ENCODE assay signal across 8 cellular contexts in the genomic region with DNA sequence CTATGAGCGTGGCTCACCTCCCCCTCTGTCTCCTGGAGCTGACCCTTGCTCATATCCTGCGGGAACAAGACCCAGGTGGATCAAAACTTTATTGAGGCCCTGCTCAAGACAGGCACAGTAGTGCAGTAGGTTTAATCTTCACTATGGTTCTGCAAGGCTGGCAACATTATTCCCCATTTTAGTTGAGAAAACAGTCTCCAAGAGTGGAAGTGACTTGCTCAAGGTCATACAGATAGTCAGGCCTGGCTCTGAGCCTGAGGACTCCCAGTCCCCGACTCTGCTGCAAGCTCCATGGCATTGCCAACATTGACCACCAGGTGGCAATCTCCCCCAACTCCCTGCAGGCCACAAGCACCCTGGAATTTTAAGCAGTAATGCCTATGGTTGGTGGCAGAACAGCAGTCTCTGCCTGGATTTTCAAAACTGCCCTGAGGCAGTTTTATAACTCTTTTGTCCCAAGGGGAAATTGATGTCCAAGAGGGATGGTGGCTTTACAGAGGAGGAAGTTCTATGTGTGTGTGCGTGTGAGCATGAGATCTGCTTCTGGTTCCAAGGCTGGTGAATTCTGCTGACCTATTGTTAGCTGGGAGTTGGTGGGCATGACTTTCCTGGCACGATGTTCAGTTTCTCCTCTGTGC. TPM values are rescaled to one million over a fixed set of nuclear protein-coding genes. Genes with fewer than 3 reads are reported as not detected.
A peak's percentile ranks its signal among the peaks of the same experiment; 100 is the strongest.
DNase-seq lines count a peak whose midpoint lies in the region; ATAC-seq, FAIRE-seq and TF ChIP-seq lines count a peak whose summit lies in the region.

No MANE protein-coding gene starts in this region.

- no peaks in the 10 kb centered on the region for H3K9me3 Mint-ChIP-seq in activated T-cell treated with anti-CD3 and anti-CD28 coated beads, Interleukin-2, amount 50 U/mL, for 72 hours
- H3K9me3 Mint-ChIP-seq in neural progenitor cell: peaks cover 6% of the 10 kb centered on the region
- H3K9me3 Mint-ChIP-seq in stimulated activated naive CD8-positive, alpha-beta T cell treated with anti-CD3 and anti-CD28 coated beads, Interleukin-15, amount 100 ng/mL, for 72 hours: no peaks in the 10 kb centered on the region

- no peaks in the 10 kb centered on the region for H3K79me2 ChIP-seq in KMS-11 (ENCODE audit: insufficient read depth, low read depth)
- no peaks in the 10 kb centered on the region for H3K79me2 ChIP-seq in neural progenitor cell (ENCODE audit: low read depth)

- H3K36me3 ChIP-seq in KMS-11 (ENCODE audit: insufficient read depth) (no peaks in the 10 kb centered on the region), neural progenitor cell (no peaks in the 10 kb centered on the region)

- no peaks in the 10 kb centered on the region for H3K36me3 Mint-ChIP-seq in activated T-cell treated with anti-CD3 and anti-CD28 coated beads, Interleukin-2, amount 50 U/mL, for 72 hours (ENCODE audit: insufficient read depth in 2 of 2)
- H3K36me3 Mint-ChIP-seq in neural progenitor cell: peaks cover 7% of the 10 kb centered on the region

- no peaks in the 10 kb centered on the region for H3K9me3 ChIP-seq in neural progenitor cell (ENCODE audit: low read depth)

- H3K27ac Mint-ChIP-seq in activated T-cell treated with anti-CD3 and anti-CD28 coated beads, Interleukin-2, amount 50 U/mL, for 72 hours: no peak overlapping the region
- H3K27ac Mint-ChIP-seq in neural progenitor cell: no peak overlapping the region
- H3K27ac Mint-ChIP-seq in stimulated activated naive CD8-positive, alpha-beta T cell treated with anti-CD3 and anti-CD28 coated beads, Interleukin-15, amount 100 ng/mL, for 72 hours: no peak overlapping the region

- H3K4me2 ChIP-seq in KMS-11 (no peak overlapping the region), neural progenitor cell (no peak overlapping the region)

- DNase-seq in C1 segment of cervical spinal cord (lab: John Stamatoyannopoulos, UW) (peak in 12 of 14 donors; percentile 24 to 75 (median 46)), RCC 7860 (ENCODE audit: low spot score) (peak; percentile 52), fibroblast of pulmonary artery (ENCODE audit: low read depth) (peak; percentile 92), neural progenitor cell (ENCODE audit: low spot score) (peak; percentile 82)
- DNase-seq in activated T-cell treated with anti-CD3 and anti-CD28 coated beads, Interleukin-2, amount 50 U/mL, for 72 hours: peak; percentile 72 to 76
- peak; percentile 58 to 68 for DNase-seq in stimulated activated naive CD8-positive, alpha-beta T cell treated with anti-CD3 and anti-CD28 coated beads, Interleukin-15, amount 100 ng/mL, for 72 hours

- no peaks in the 10 kb centered on the region for H3K4me1 ChIP-seq in KMS-11 (ENCODE audit: low read depth, poor library complexity, severe bottlenecking)
- H3K4me1 ChIP-seq in neural progenitor cell: no peaks in the 10 kb centered on the region

- no peaks in the 10 kb centered on the region for H4K20me1 ChIP-seq in KMS-11 (ENCODE audit: insufficient read depth)
- no peaks in the 10 kb centered on the region for H4K20me1 ChIP-seq in neural progenitor cell (ENCODE audit: low read depth)

- ATAC-seq in GM19438 (IDR thresholded peaks at IDR 0.05; ENCODE audit: low read depth, unreplicated experiment): peak; percentile 77
- peak; percentile 69 to 83 for ATAC-seq in activated T-cell treated with anti-CD3 and anti-CD28 coated beads, Interleukin-2, amount 50 U/mL, for 72 hours (replicated peaks in 1 of 2)
- peak; percentile 85 for ATAC-seq in stimulated activated naive CD8-positive, alpha-beta T cell treated with anti-CD3 and anti-CD28 coated beads, Interleukin-15, amount 100 ng/mL, for 72 hours

- H3K27me3 Mint-ChIP-seq in activated T-cell treated with anti-CD3 and anti-CD28 coated beads, Interleukin-2, amount 50 U/mL, for 72 hours (ENCODE audit: low read depth): no peaks in the 10 kb centered on the region
- H3K27me3 Mint-ChIP-seq in neural progenitor cell (ENCODE audit: insufficient read depth, low read depth): peaks cover 2% of the 10 kb centered on the region
- H3K27me3 Mint-ChIP-seq in stimulated activated naive CD8-positive, alpha-beta T cell treated with anti-CD3 and anti-CD28 coated beads, Interleukin-15, amount 100 ng/mL, for 72 hours: no peaks in the 10 kb centered on the region

- H3K27me3 ChIP-seq in KMS-11 (ENCODE audit: insufficient read depth, low read depth) (no peaks in the 10 kb centered on the region), neural progenitor cell (no peaks in the 10 kb centered on the region)

- no peak for FAIRE-seq in RCC 7860 (lab: Jason Lieb, UNC)

- TF ChIP-seq CTCF in KMS-11 (conservative IDR thresholded peaks at IDR 0.05; ENCODE audit: low read depth, low read length) (peak; percentile 96), fibroblast of pulmonary artery (IDR thresholded peaks at IDR 0.05; ENCODE audit: low read length, missing control alignments) (no peak), neural progenitor cell (IDR thresholded peaks at IDR 0.05) (peak; percentile 94)

- H2AFZ ChIP-seq in KMS-11 (ENCODE audit: low read depth) (no peak overlapping the region), neural progenitor cell (replicated peaks) (no peak overlapping the region)

- no peak overlapping the region for H3K27ac ChIP-seq in KMS-11
- H3K27ac ChIP-seq in neural progenitor cell: no peak overlapping the region

- H3K4me3 ChIP-seq in KMS-11 (IDR thresholded peaks at IDR 0.05; ENCODE audit: insufficient read depth, low read depth, low read length): no peak overlapping the region
- no peak overlapping the region for H3K4me3 ChIP-seq in fibroblast of pulmonary artery (replicated peaks; ENCODE audit: low read depth, low read length)
- no peak overlapping the region for H3K4me3 ChIP-seq in neural progenitor cell

- H3F3A ChIP-seq in neural progenitor cell (ENCODE audit: low read depth): no peaks in the 10 kb centered on the region

- H3K9ac ChIP-seq in KMS-11: no peak overlapping the region
- H3K9ac ChIP-seq in neural progenitor cell: no peak overlapping the region

- no peak overlapping the region for H3K4me3 Mint-ChIP-seq in activated T-cell treated with anti-CD3 and anti-CD28 coated beads, Interleukin-2, amount 50 U/mL, for 72 hours
- H3K4me3 Mint-ChIP-seq in neural progenitor cell: no peak overlapping the region
- H3K4me3 Mint-ChIP-seq in stimulated activated naive CD8-positive, alpha-beta T cell treated with anti-CD3 and anti-CD28 coated beads, Interleukin-15, amount 100 ng/mL, for 72 hours: no peak overlapping the region

- no peaks in the 10 kb centered on the region for H3K4me1 Mint-ChIP-seq in activated T-cell treated with anti-CD3 and anti-CD28 coated beads, Interleukin-2, amount 50 U/mL, for 72 hours (ENCODE audit: low read depth)
- H3K4me1 Mint-ChIP-seq in neural progenitor cell: no peaks in the 10 kb centered on the region
- no peaks in the 10 kb centered on the region for H3K4me1 Mint-ChIP-seq in stimulated activated naive CD8-positive, alpha-beta T cell treated with anti-CD3 and anti-CD28 coated beads, Interleukin-15, amount 100 ng/mL, for 72 hours

RNA-seq across cellular contexts. Expression of a gene that starts 34.1 kb away (rescaled TPM):
- total RNA-seq in activated T-cell treated with anti-CD3 and anti-CD28 coated beads, Interleukin-2, amount 50 U/mL, for 72 hours: 10 to 100 TPM; 15.7 to 16.9 TPM
- 12.4 and 17.9 TPM in 2 replicates for total RNA-seq in neural progenitor cell (ENCODE audit: low replicate concordance)
